Comparison of ENCODE assay signal across 16 cellular contexts in genomic region chr14:51715250-51715649, GRCh38.
A peak's percentile ranks its signal among the peaks of the same experiment; 100 is the strongest.
DNase-seq lines count a peak whose midpoint lies in the region; TF ChIP-seq lines count a peak whose summit lies in the region.
"Had no signal": no experiment of that assay in that cellular context is flagged by ENCODE, and none has a peak within 500 bp of the region (broad histone marks: within the 10 kb centered on the region; RNA-seq: fewer than 3 reads in every experiment).

No MANE protein-coding gene starts in this region.

- no peaks in the 10 kb centered on the region for H3K79me1 ChIP-seq in neuronal stem cell (ENCODE audit: low read depth, low read length)

- no peak overlapping the region for H3K4ac ChIP-seq in neuronal stem cell (ENCODE audit: low read length)

- H3K18ac ChIP-seq in neuronal stem cell (ENCODE audit: low read length) = peak overlapping the region; percentile 74

- peaks cover 11% of the 10 kb centered on the region; the same call in 1 of the 2 replicates for H3K9me3 Mint-ChIP-seq in HFFc6
- H3K9me3 Mint-ChIP-seq: CD8-positive, alpha-beta memory T cell had no signal

- H3K36me3 Mint-ChIP-seq in HFFc6 (ENCODE audit: low read depth) = peaks cover 77% of the 10 kb centered on the region
- H3K36me3 Mint-ChIP-seq: CD8-positive, alpha-beta memory T cell had no signal

- no peak for TF ChIP-seq CTCF in HFFc6 (IDR thresholded peaks at IDR 0.05)

- no peak overlapping the region for H4K8ac ChIP-seq in neuronal stem cell (ENCODE audit: low read depth, low read length)

- H3K27me3 ChIP-seq in neuronal stem cell (ENCODE audit: control insufficient read depth in 3 of 3, insufficient read depth in 3 of 3, low read depth in 1 of 3, low read length in 3 of 3) = no peaks in the 10 kb centered on the region

- no CpG with 5 or more reads among the region's 7 CpGs for WGBS in neuronal stem cell (ENCODE audit: extremely low coverage in 2 of 2, insufficient read length in 2 of 2, insufficient replicate concordance in 1 of 2), 2 donors

- H3K4me2 ChIP-seq in neuronal stem cell (ENCODE audit: insufficient read depth, low read length, poor library complexity, severe bottlenecking) = no peak overlapping the region
- H3K4me2 ChIP-seq: SK-N-SH had no signal

- no peak overlapping the region for H2BK120ac ChIP-seq in neuronal stem cell (ENCODE audit: low read depth, low read length)

- peaks cover 58% of the 10 kb centered on the region for H3K27me3 Mint-ChIP-seq in HFFc6 (ENCODE audit: insufficient read depth)
- H3K27me3 Mint-ChIP-seq: CD8-positive, alpha-beta memory T cell had no signal

- H3K14ac ChIP-seq in neuronal stem cell (ENCODE audit: low read length) = no peak overlapping the region

- H3K27ac ChIP-seq in epithelial cell of prostate (peak overlapping the region; percentile 11), neuronal stem cell (replicated peaks; ENCODE audit: low read length) (no peak overlapping the region)

- H4K91ac ChIP-seq in neuronal stem cell (ENCODE audit: low read depth, low read length, poor library complexity) = no peak overlapping the region

- H3K9me3 ChIP-seq in neuronal stem cell (replicated peaks in 1 of 2; ENCODE audit: control insufficient read depth in 2 of 2, insufficient read depth in 1 of 2, low read depth in 1 of 2, low read length in 2 of 2) = no peaks in the 10 kb centered on the region
- H3K9me3 ChIP-seq: SK-N-SH had no signal

- no peak overlapping the region for H3K9ac ChIP-seq in neuronal stem cell (ENCODE audit: low read depth, low read length, poor library complexity)
- H3K9ac ChIP-seq: SK-N-SH had no signal

- H2BK12ac ChIP-seq in neuronal stem cell (ENCODE audit: low read length) = no peak overlapping the region

- DNase-seq in HFFc6 (no peak), NCI-H69 (lab: John Stamatoyannopoulos, UW) (peak; percentile 78), epithelial cell of prostate (ENCODE audit: low read depth, low spot score) (no peak), neuronal stem cell (ENCODE audit: low spot score) (no peak), HuH-7.5 (ENCODE audit: low spot score) (no peak), NCI-H82 (lab: John Stamatoyannopoulos, UW) (no peak), AG08395 (ENCODE audit: low spot score) (no peak)
- DNase-seq: CD8-positive, alpha-beta memory T cell; GOT3; KG1; NCI-H1105 treated with DMSO at 0.1 percent for 48 hours; NCI-H187; NCI-H345; NCI-H526 treated with DMSO at 0.1 percent for 48 hours; SHP77 treated with DMSO at 0.1 percent for 48 hours; SK-N-SH had no signal

- no peak overlapping the region for H3K4me3 ChIP-seq in neuronal stem cell (ENCODE audit: low read length in 2 of 2)

- no peak overlapping the region for H2AFZ ChIP-seq in neuronal stem cell (ENCODE audit: low read length)

- peak overlapping the region; percentile 42; the same call in 1 of the 2 replicates for H3K4me3 Mint-ChIP-seq in HFFc6
- H3K4me3 Mint-ChIP-seq: CD8-positive, alpha-beta memory T cell had no signal

- no peak overlapping the region for H2BK15ac ChIP-seq in neuronal stem cell (ENCODE audit: low read length)

- peaks cover 83% of the 10 kb centered on the region for H3K4me1 Mint-ChIP-seq in HFFc6 (ENCODE audit: low read depth)
- H3K4me1 Mint-ChIP-seq: CD8-positive, alpha-beta memory T cell had no signal

- H3K23ac ChIP-seq in neuronal stem cell (ENCODE audit: low read depth, low read length, poor library complexity) = no peak overlapping the region

- peak overlapping the region; percentile 48 for H3K27ac Mint-ChIP-seq in HFFc6
- H3K27ac Mint-ChIP-seq: CD8-positive, alpha-beta memory T cell had no signal

- peaks cover 17 to 31% of the 10 kb centered on the region in 2 donors for H3K4me1 ChIP-seq in neuronal stem cell (ENCODE audit: control insufficient read depth in 2 of 2, insufficient read depth in 1 of 2, low read depth in 1 of 2, low read length in 2 of 2)

- H2BK5ac ChIP-seq in neuronal stem cell (ENCODE audit: low read length) = no peak overlapping the region

- H2AK5ac ChIP-seq in neuronal stem cell (ENCODE audit: low read depth, low read length) = no peak overlapping the region

- H3K36me3 ChIP-seq in neuronal stem cell (replicated peaks in 1 of 2; ENCODE audit: control insufficient read depth in 2 of 2, insufficient read depth in 2 of 2, low read length in 2 of 2) = peaks cover 6 to 19% of the 10 kb centered on the region in 2 donors
